Comparison of ENCODE assay signal across 1 cellular context in the genomic region with DNA sequence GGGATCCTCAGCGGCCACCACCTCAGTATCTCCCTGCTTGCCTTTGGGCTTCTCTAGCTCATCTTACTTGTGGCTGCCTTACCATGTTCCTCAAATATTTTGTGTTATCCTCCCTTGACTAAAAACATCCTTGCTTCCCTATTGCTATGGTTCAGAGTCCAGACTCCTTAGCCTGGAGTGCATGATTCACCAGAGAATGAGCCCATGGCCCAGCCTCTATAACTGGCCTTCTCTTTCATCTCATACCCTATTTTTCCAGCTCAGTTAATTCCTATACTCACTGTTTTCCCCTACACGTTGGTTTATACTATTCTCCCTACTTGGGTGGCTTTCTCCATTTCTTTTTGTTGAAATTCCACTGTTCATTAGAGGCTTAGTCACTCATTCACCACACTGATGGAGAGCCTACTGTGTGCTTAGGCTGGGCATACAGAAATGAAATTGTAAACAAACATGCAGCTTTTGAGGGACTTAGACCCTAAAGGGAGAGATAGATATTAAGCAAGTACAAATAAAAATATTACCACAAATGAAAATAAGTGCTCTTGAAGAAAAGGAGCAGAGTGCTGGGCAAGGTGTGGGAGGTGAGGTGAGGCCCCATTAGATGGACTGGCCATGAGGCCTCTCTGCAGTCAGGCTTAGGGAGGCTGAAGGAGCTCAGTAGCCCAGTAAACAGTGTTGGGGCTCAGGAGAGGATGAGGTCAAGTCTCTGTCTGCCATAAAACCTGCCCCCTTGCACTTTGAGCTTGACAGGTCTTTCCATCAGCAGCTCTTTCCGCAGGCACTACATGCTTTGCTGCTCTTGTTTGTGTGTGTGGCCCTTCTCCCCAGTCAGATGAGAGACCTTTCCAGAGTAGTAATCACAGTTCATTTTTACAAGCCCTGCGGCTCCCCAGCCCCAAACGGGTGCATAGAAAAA.
TF ChIP-seq lines count a peak whose summit lies in the region.

No MANE protein-coding gene starts in this region.

TF ChIP-seq in H1, 55 proteins besides CTCF, POLR2A, EP300 and RAD21 (continued from another document):
- TF ChIP-seq, protein P1, sequence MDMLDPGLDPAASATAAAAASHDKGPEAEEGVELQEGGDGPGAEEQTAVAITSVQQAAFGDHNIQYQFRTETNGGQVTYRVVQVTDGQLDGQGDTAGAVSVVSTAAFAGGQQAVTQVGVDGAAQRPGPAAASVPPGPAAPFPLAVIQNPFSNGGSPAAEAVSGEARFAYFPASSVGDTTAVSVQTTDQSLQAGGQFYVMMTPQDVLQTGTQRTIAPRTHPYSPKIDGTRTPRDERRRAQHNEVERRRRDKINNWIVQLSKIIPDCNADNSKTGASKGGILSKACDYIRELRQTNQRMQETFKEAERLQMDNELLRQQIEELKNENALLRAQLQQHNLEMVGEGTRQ (IDR thresholded peaks at IDR 0.05; ENCODE audit: low read length), result no peak
- TF ChIP-seq KDM4A (IDR thresholded peaks at IDR 0.05; ENCODE audit: low read depth, low read length, severe bottlenecking), result no peak
- TF ChIP-seq EGR1 (IDR thresholded peaks at IDR 0.05; ENCODE audit: borderline replicate concordance, low read depth, low read length), result no peak
- TF ChIP-seq, protein P2, sequence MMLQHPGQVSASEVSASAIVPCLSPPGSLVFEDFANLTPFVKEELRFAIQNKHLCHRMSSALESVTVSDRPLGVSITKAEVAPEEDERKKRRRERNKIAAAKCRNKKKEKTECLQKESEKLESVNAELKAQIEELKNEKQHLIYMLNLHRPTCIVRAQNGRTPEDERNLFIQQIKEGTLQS (IDR thresholded peaks at IDR 0.05; ENCODE audit: insufficient read depth, low read depth, low read length), result no peak
- no peak for TF ChIP-seq CHD2 (IDR thresholded peaks at IDR 0.05; ENCODE audit: low read length)
- no peak for TF ChIP-seq TBP (IDR thresholded peaks at IDR 0.05; ENCODE audit: low read depth, low read length)
- no peak for TF ChIP-seq SP1 (IDR thresholded peaks at IDR 0.05; ENCODE audit: low read depth, low read length)
- no peak for TF ChIP-seq JUND (IDR thresholded peaks at IDR 0.05; ENCODE audit: low read length)
- TF ChIP-seq KDM5A (IDR thresholded peaks at IDR 0.05; ENCODE audit: low read length), result no peak
- TF ChIP-seq ZNF274 (IDR thresholded peaks at IDR 0.05; ENCODE audit: borderline replicate concordance, extremely low read depth, low read length), result no peak
